ENCODE assay signal across 14 cellular contexts in genomic region chr11:95877288-95877687, GRCh38. TPM values are rescaled to one million over a fixed set of nuclear protein-coding genes. Genes with fewer than 3 reads are reported as not detected.
A peak's percentile ranks its signal among the peaks of the same experiment; 100 is the strongest.
DNase-seq lines count a peak whose midpoint lies in the region; TF ChIP-seq lines count a peak whose summit lies in the region.
"Had no signal": no experiment of that assay in that cellular context is flagged by ENCODE, and none has a peak within 500 bp of the region (broad histone marks: within the 10 kb centered on the region; RNA-seq: fewer than 3 reads in every experiment).

No MANE protein-coding gene starts in this region.

- peaks cover 0 to 2% (median 0%) of the 10 kb centered on the region in 5 donors for H3K9me3 Mint-ChIP-seq in CD8-positive, alpha-beta memory T cell

- no peak overlapping the region for H3K27ac ChIP-seq in esophagus squamous epithelium
- H3K27ac ChIP-seq in CD8-positive, alpha-beta memory T cell (ENCODE audit: low read depth, low read length) = no peak overlapping the region
- H3K27ac ChIP-seq: body of pancreas, hepatocyte, PC-9 had no signal

- TF ChIP-seq CTCF in AG10803 (conservative IDR thresholded peaks at IDR 0.05; ENCODE audit: low read length) (no peak), esophagus squamous epithelium (IDR thresholded peaks at IDR 0.05) (no peak)

- DNase-seq in AG10803 (ENCODE audit: low read depth) (peak; percentile 99), HT1080 (ENCODE audit: low read depth) (peak; percentile 96), astrocyte of the hippocampus (ENCODE audit: low read depth, low spot score) (peak; percentile 92), kidney tubule cell (ENCODE audit: low spot score) (peak; percentile 96), esophagus squamous epithelium (lab: John Stamatoyannopoulos, UW) (no peak), HuH-7.5 (ENCODE audit: low spot score) (no peak), NCI-H1105 (lab: John Stamatoyannopoulos, UW) (no peak)
- DNase-seq in CD8-positive, alpha-beta memory T cell = no peak
- DNase-seq: activated CD4-positive, alpha-beta T cell treated with anti-CD3 and anti-CD28 coated beads, Interleukin-2, amount 10 ng/mL, durations not matched to agents 24 days and 14 days; body of pancreas; NCI-H2081; stimulated activated naive CD4-positive, alpha-beta T cell treated with Interleukin-2 at 50 U/mL for 16 hours had no signal

- CTCF ChIA-PET in CD8-positive, alpha-beta memory T cell (lab: Charles Lee) = no interaction called here

- H3K4me1 ChIP-seq in esophagus squamous epithelium = no peaks in the 10 kb centered on the region
- H3K4me1 ChIP-seq in CD8-positive, alpha-beta memory T cell (ENCODE audit: insufficient read depth, low read length) = no peaks in the 10 kb centered on the region
- H3K4me1 ChIP-seq: body of pancreas had no signal

- H3K9me3 ChIP-seq in esophagus squamous epithelium = no peaks in the 10 kb centered on the region
- no peaks in the 10 kb centered on the region for H3K9me3 ChIP-seq in CD8-positive, alpha-beta memory T cell (ENCODE audit: low read length)
- H3K9me3 ChIP-seq: body of pancreas had no signal

- no peak overlapping the region for H3K27ac Mint-ChIP-seq in CD8-positive, alpha-beta memory T cell
- H3K27ac Mint-ChIP-seq: activated CD4-positive, alpha-beta T cell treated with anti-CD3 and anti-CD28 coated beads, Interleukin-2, amount 10 ng/mL, durations not matched to agents 24 days and 14 days had no signal

- no peak for TF ChIP-seq POLR2A in esophagus squamous epithelium (IDR thresholded peaks at IDR 0.05)

- H3K27me3 Mint-ChIP-seq in CD8-positive, alpha-beta memory T cell = no peaks in the 10 kb centered on the region
- H3K27me3 Mint-ChIP-seq: activated CD4-positive, alpha-beta T cell treated with anti-CD3 and anti-CD28 coated beads, Interleukin-2, amount 10 ng/mL, durations not matched to agents 24 days and 14 days had no signal

- peaks cover 0 to 17% (median 0%) of the 10 kb centered on the region in 3 donors for H3K36me3 ChIP-seq in esophagus squamous epithelium
- H3K36me3 ChIP-seq in CD8-positive, alpha-beta memory T cell (ENCODE audit: insufficient read depth, low read length) = no peaks in the 10 kb centered on the region

- no peaks in the 10 kb centered on the region for H3K4me1 Mint-ChIP-seq in CD8-positive, alpha-beta memory T cell

- H3K36me3 Mint-ChIP-seq in CD8-positive, alpha-beta memory T cell = peaks cover 7 to 28% (median 14%) of the 10 kb centered on the region in 3 donors

- intact Hi-C loops in esophagus squamous epithelium (cut with DNase I) = no loop called here

- H3K4me3 ChIP-seq in AG10803 (ENCODE audit: low read length) (no peak overlapping the region), esophagus squamous epithelium (no peak overlapping the region)
- no peak overlapping the region for H3K4me3 ChIP-seq in CD8-positive, alpha-beta memory T cell (ENCODE audit: low read length)
- H3K4me3 ChIP-seq: body of pancreas, hepatocyte, PC-9 had no signal

- H3K27me3 ChIP-seq in esophagus squamous epithelium = no peaks in the 10 kb centered on the region
- no peaks in the 10 kb centered on the region for H3K27me3 ChIP-seq in CD8-positive, alpha-beta memory T cell (ENCODE audit: insufficient read depth, low read length, poor library complexity, severe bottlenecking)
- H3K27me3 ChIP-seq: body of pancreas, hepatocyte had no signal

- WGBS in esophagus squamous epithelium, 2 donors = 60 to 67% methylated on average over 2 of the region's 2 CpGs

- no peak overlapping the region for H3K4me3 Mint-ChIP-seq in CD8-positive, alpha-beta memory T cell
- H3K4me3 Mint-ChIP-seq: activated CD4-positive, alpha-beta T cell treated with anti-CD3 and anti-CD28 coated beads, Interleukin-2, amount 10 ng/mL, durations not matched to agents 24 days and 14 days had no signal

- POLR2A ChIA-PET in CD8-positive, alpha-beta memory T cell (lab: Charles Lee) = no interaction called here

RNA-seq across cellular contexts. Expression of gene MTMR2, which starts 46.6 kb away (rescaled TPM):
- 20.3 and 29.5 TPM in 2 replicates for total RNA-seq in HT1080 (2014; rRNA removed; shearing (Covaris generic))
- 32.9 and 45.0 TPM in 2 replicates for polyA plus RNA-seq in HT1080 (2015; cell fraction: cytosol; rRNA removed)
- 23.2 and 24.0 TPM in 2 replicates for polyA plus RNA-seq in HT1080 (2015; cell fraction: nucleus; rRNA removed)
- total RNA-seq in esophagus squamous epithelium = 10 to 100 TPM; 10.8 to 29.5 (median 21.5) TPM
- 10 to 100 TPM; 46.4 to 50.1 TPM for total RNA-seq in CD8-positive, alpha-beta memory T cell
- 17.2 TPM for polyA plus RNA-seq in CD8-positive, alpha-beta memory T cell

Comparison
In these comparisons a context has a peak if more than half of its experiments do, and no peak if none do; other contexts are left out.
1. DNase-seq: peak in AG10803 (single experiment), HT1080 (single experiment), astrocyte of the hippocampus (single experiment) and kidney tubule cell (single experiment); none in esophagus squamous epithelium (single experiment), HuH-7.5 (single experiment), CD8-positive, alpha-beta memory T cell (0 of 5) and NCI-H1105 (single experiment).